In genomic region chr1:119081267-119081666, GRCh38 we compare ENCODE assay signal across 1 cellular context.
TF ChIP-seq lines count a peak whose summit lies in the region.

No MANE protein-coding gene starts in this region.

TF ChIP-seq in SK-N-SH treated with all-trans-retinoic acid at 6 μM for 48 hours, 23 proteins besides CTCF, POLR2A, EP300 and RAD21 (continued from another document):
- TF ChIP-seq, protein P1, sequence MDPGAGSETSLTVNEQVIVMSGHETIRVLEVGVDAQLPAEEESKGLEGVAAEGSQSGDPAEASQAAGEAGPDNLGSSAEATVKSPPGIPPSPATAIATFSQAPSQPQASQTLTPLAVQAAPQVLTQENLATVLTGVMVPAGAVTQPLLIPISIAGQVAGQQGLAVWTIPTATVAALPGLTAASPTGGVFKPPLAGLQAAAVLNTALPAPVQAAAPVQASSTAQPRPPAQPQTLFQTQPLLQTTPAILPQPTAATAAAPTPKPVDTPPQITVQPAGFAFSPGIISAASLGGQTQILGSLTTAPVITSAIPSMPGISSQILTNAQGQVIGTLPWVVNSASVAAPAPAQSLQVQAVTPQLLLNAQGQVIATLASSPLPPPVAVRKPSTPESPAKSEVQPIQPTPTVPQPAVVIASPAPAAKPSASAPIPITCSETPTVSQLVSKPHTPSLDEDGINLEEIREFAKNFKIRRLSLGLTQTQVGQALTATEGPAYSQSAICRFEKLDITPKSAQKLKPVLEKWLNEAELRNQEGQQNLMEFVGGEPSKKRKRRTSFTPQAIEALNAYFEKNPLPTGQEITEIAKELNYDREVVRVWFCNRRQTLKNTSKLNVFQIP (CRISPR knock-in tag; IDR thresholded peaks at IDR 0.05; ENCODE audit: borderline replicate concordance, low read depth) = no peak
- TF ChIP-seq, protein P2, sequence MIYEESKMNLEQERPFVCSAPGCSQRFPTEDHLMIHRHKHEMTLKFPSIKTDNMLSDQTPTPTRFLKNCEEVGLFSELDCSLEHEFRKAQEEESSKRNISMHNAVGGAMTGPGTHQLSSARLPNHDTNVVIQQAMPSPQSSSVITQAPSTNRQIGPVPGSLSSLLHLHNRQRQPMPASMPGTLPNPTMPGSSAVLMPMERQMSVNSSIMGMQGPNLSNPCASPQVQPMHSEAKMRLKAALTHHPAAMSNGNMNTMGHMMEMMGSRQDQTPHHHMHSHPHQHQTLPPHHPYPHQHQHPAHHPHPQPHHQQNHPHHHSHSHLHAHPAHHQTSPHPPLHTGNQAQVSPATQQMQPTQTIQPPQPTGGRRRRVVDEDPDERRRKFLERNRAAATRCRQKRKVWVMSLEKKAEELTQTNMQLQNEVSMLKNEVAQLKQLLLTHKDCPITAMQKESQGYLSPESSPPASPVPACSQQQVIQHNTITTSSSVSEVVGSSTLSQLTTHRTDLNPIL (CRISPR knock-in tag; IDR thresholded peaks at IDR 0.05; ENCODE audit: low read depth) = no peak
- no peak for TF ChIP-seq ZC3H10 (CRISPR knock-in tag; IDR thresholded peaks at IDR 0.05)
- no peak for TF ChIP-seq PPARA (CRISPR knock-in tag; IDR thresholded peaks at IDR 0.05; ENCODE audit: borderline replicate concordance)
- no peak for TF ChIP-seq ZNF70 (CRISPR knock-in tag; IDR thresholded peaks at IDR 0.05)
- no peak for TF ChIP-seq ARNTL (CRISPR knock-in tag; IDR thresholded peaks at IDR 0.05; ENCODE audit: borderline replicate concordance, low read depth)
